In the genomic region with DNA sequence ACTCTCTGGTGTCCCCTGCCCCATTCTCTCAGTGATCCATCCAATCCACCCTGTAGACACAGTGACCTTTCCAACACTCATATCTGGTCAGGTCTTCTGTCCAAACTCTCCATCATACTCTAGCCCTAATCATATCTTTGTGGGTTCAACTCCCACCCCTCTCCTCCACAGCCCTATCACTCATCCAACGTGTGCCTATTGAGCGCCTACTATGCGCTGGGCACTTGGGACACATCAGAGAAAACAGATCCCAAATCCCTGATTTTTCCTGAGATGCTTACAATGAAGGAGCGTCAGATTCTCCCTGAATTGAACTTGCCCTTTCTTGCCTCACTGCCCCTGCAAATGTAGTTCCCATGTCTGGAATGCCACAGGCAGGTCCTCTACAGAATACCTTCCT, we compare ENCODE assay signal across 8 cellular contexts. TPM values are rescaled to one million over a fixed set of nuclear protein-coding genes. Genes with fewer than 3 reads are reported as not detected.
DNase-seq lines count a peak whose midpoint lies in the region; ATAC-seq and TF ChIP-seq lines count a peak whose summit lies in the region.
"Had no signal": no experiment of that assay in that cellular context is flagged by ENCODE, and none has a peak within 500 bp of the region (broad histone marks: within the 10 kb centered on the region; RNA-seq: fewer than 3 reads in every experiment).

No MANE protein-coding gene starts in this region.

- ATAC-seq in T-cell (replicated peaks in 1 of 4) = no peak

- no peak overlapping the region for H3K4me3 Mint-ChIP-seq in activated naive CD4-positive, alpha-beta T cell treated with anti-CD3 and anti-CD28 coated beads for 36 hours
- peak overlapping the region; percentile 0 to 48 (median 7) for H3K4me3 Mint-ChIP-seq in T-cell
- H3K4me3 Mint-ChIP-seq in nephron progenitor cell = peak overlapping the region; percentile 53

- H3K27ac Mint-ChIP-seq in activated naive CD4-positive, alpha-beta T cell treated with anti-CD3 and anti-CD28 coated beads for 36 hours = peak overlapping the region; percentile 77
- H3K27ac Mint-ChIP-seq in T-cell = peak overlapping the region; percentile 2 to 61
- H3K27ac Mint-ChIP-seq in nephron progenitor cell = no peak overlapping the region

- H3K4me1 Mint-ChIP-seq in activated naive CD4-positive, alpha-beta T cell treated with anti-CD3 and anti-CD28 coated beads for 36 hours (ENCODE audit: low read depth) = peaks cover 27% of the 10 kb centered on the region
- H3K4me1 Mint-ChIP-seq in T-cell (peaks cover 12% of the 10 kb centered on the region in 3 donors), nephron progenitor cell (peaks cover 14% of the 10 kb centered on the region)

- H3K36me3 Mint-ChIP-seq in activated naive CD4-positive, alpha-beta T cell treated with anti-CD3 and anti-CD28 coated beads for 36 hours (ENCODE audit: low read depth) = peaks cover 36% of the 10 kb centered on the region
- H3K36me3 Mint-ChIP-seq in T-cell = peaks cover 19% of the 10 kb centered on the region
- peaks cover 47% of the 10 kb centered on the region for H3K36me3 Mint-ChIP-seq in nephron progenitor cell (ENCODE audit: low read depth)

- CTCF ChIA-PET in activated naive CD4-positive, alpha-beta T cell treated with anti-CD3 and anti-CD28 coated beads for 36 hours (lab: Charles Lee) = interaction anchor here (2.8 kb wide), 1 partner anchor 19 kb away, joined by 17 read pairs; a partner anchor contains a TSS
- CTCF ChIA-PET in T-cell (lab: Charles Lee) = no interaction called here

- no peak for TF ChIP-seq CTCF in nephron progenitor cell (IDR thresholded peaks at IDR 0.05)

- POLR2A ChIA-PET in T-cell (lab: Charles Lee) = no interaction called here

- DNase-seq in activated naive CD4-positive, alpha-beta T cell treated with anti-CD3 and anti-CD28 coated beads for 36 hours = no peak
- no peak for DNase-seq in activated naive CD4-positive, alpha-beta T cell (lab: John Stamatoyannopoulos, UW)
- DNase-seq in T-cell = no peak
- DNase-seq in nephron progenitor cell = no peak
- no peak for DNase-seq in stimulated activated CD4-positive, alpha-beta T cell treated with anti-CD3 and anti-CD28 coated beads, Interleukin-2, amount 100 ng/mL, for 48 hours
- no peak for DNase-seq in NCI-H1417 treated with DMSO at 0.1 percent for 48 hours (lab: John Stamatoyannopoulos, UW)
- DNase-seq: uterus had no signal

- no peaks in the 10 kb centered on the region for H3K27me3 Mint-ChIP-seq in activated naive CD4-positive, alpha-beta T cell treated with anti-CD3 and anti-CD28 coated beads for 36 hours (ENCODE audit: low read depth)
- H3K27me3 Mint-ChIP-seq in T-cell (no peaks in the 10 kb centered on the region), nephron progenitor cell (ENCODE audit: low read depth, poor library complexity) (peaks cover 9% of the 10 kb centered on the region)

- no peaks in the 10 kb centered on the region for H3K9me3 Mint-ChIP-seq in activated naive CD4-positive, alpha-beta T cell treated with anti-CD3 and anti-CD28 coated beads for 36 hours
- H3K9me3 Mint-ChIP-seq in T-cell (no peaks in the 10 kb centered on the region), nephron progenitor cell (peaks cover 4% of the 10 kb centered on the region)

- intact Hi-C loops in activated naive CD4-positive, alpha-beta T cell treated with anti-CD3 and anti-CD28 coated beads for 36 hours (cut with micrococcal nuclease) = no loop called here

RNA-seq across cellular contexts. Expression of a gene that starts 1.8 kb away (rescaled TPM):
- total RNA-seq in activated naive CD4-positive, alpha-beta T cell treated with anti-CD3 and anti-CD28 coated beads for 36 hours = 10 to 100 TPM; 69.9 to 73.0 TPM
- total RNA-seq in T-cell = 10 to 100 TPM; 11.2 to 30.6 (median 24.7) TPM

RNA-seq across cellular contexts. Expression of a gene that starts 17.6 kb away (rescaled TPM):
- total RNA-seq in activated naive CD4-positive, alpha-beta T cell treated with anti-CD3 and anti-CD28 coated beads for 36 hours = 10 to 100 TPM; 37.8 to 39.2 TPM
- total RNA-seq in T-cell = 10 to 100 TPM; 21.3 to 50.2 (median 47.8) TPM

RNA-seq across cellular contexts. Expression of a gene that starts 20.6 kb away (rescaled TPM):
- total RNA-seq in activated naive CD4-positive, alpha-beta T cell treated with anti-CD3 and anti-CD28 coated beads for 36 hours = 1 to 10 TPM; 3.4 to 4.7 TPM
- total RNA-seq in T-cell = 1 to 10 TPM; 1.3 to 6.6 (median 6.2) TPM

RNA-seq across cellular contexts. Expression of a gene that starts 32.8 kb away (rescaled TPM):
- total RNA-seq in activated naive CD4-positive, alpha-beta T cell treated with anti-CD3 and anti-CD28 coated beads for 36 hours = 1 to 10 TPM; 5.3 to 6.0 TPM
- 10 to 100 TPM in 3 of 5 donors, 1 to 10 TPM in 2; 7.3 to 17.5 (median 16.4) TPM for total RNA-seq in T-cell

RNA-seq across cellular contexts. Expression of a gene that starts 44.5 kb away (rescaled TPM):
- 10 to 100 TPM; 83.8 to 89.0 TPM for total RNA-seq in activated naive CD4-positive, alpha-beta T cell treated with anti-CD3 and anti-CD28 coated beads for 36 hours
- 100 to 1,000 TPM; 322 to 640 (median 518) TPM for total RNA-seq in T-cell
- total RNA-seq: M059J had no signal
